19 cellular contexts compared by ENCODE assay signal in the genomic region with DNA sequence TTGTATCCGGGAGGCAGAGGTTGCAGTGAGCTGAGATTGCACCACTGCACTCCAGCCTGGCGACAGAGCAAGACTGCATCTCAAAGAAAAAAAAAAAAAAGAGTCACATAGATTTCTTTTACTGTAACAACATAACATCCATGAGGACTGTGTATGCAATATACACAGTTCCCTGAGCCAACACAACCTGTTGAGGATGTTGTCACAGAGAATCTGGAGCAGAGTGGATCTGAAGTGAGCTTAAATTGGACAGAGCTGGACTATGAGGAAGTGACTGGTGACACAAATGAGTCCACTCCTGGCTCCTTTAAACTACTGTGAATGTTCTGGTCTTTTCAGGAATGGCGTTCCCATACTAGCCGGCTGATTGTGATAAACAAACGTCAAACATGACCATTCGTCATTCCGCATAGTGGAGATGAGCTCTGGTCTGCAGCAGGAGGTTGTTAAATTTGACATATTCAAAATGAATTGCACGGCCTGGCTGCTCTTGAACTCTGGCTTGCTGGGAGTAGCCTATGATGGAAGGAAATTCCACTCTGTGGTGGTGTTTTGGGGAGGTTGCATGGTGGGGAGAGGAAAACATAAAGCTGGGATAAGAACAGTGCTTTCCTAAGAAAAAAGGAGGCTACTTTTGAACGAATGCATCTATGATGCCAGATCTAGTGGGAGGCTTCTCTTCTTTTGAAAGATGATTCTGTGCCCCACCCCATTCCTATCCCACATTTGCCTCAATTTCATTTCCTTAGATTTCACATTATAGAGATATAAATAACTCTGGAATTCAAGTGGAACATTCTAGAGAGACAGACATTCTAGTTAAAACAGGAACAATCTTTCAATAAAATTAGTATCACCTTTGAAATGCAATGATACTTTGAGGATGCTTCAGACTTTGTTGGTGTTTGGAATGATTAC.
DNase-seq lines count a peak whose midpoint lies in the region; ATAC-seq lines count a peak whose summit lies in the region.
"Had no signal": no experiment of that assay in that cellular context is flagged by ENCODE, and none has a peak within 500 bp of the region (broad histone marks: within the 10 kb centered on the region; RNA-seq: fewer than 3 reads in every experiment).

No MANE protein-coding gene starts in this region.

- H3K27me3 Mint-ChIP-seq in T-helper 17 cell, result peaks cover 74% of the 10 kb centered on the region

- peaks cover 5% of the 10 kb centered on the region for H3K36me3 Mint-ChIP-seq in T-helper 17 cell (ENCODE audit: low read depth)
- H3K36me3 Mint-ChIP-seq: activated naive CD4-positive, alpha-beta T cell treated with anti-CD3 and anti-CD28 coated beads, Interleukin-2, amount 50 U/mL, for 24 hours; natural killer cell had no signal

- H3K27me3 ChIP-seq in rectal smooth muscle tissue (ENCODE audit: control insufficient read depth, insufficient read depth, low read length), result no peaks in the 10 kb centered on the region

- H3K36me3 ChIP-seq in rectal smooth muscle tissue (ENCODE audit: control insufficient read depth, insufficient read depth, low read length), result no peaks in the 10 kb centered on the region

- H3K4me3 Mint-ChIP-seq in T-helper 17 cell, result no peak overlapping the region
- H3K4me3 Mint-ChIP-seq: activated naive CD4-positive, alpha-beta T cell treated with anti-CD3 and anti-CD28 coated beads, Interleukin-2, amount 50 U/mL, for 24 hours; natural killer cell had no signal

- no peak overlapping the region for H3K4me3 ChIP-seq in rectal smooth muscle tissue (ENCODE audit: low read length)
- H3K4me3 ChIP-seq: skin epidermis had no signal

- H3K9ac ChIP-seq in rectal smooth muscle tissue (ENCODE audit: low read length), result no peak overlapping the region

- no peak for ATAC-seq in T-helper 17 cell
- ATAC-seq in HG02623 (IDR thresholded peaks at IDR 0.05; ENCODE audit: unreplicated experiment), result no peak
- no peak for ATAC-seq in HG03196 (IDR thresholded peaks at IDR 0.05; ENCODE audit: unreplicated experiment)
- ATAC-seq: natural killer cell; stimulated activated naive CD8-positive, alpha-beta T cell treated with anti-CD3 and anti-CD28 coated beads, Interleukin-15, Interleukin-2, amounts not matched to agents 100 U/mL and 50 U/mL, for 24 hours had no signal

- peaks cover 14% of the 10 kb centered on the region for H3K4me1 ChIP-seq in rectal smooth muscle tissue (ENCODE audit: control insufficient read depth, insufficient read depth, low read length)

- no peak overlapping the region for H3K27ac Mint-ChIP-seq in T-helper 17 cell
- H3K27ac Mint-ChIP-seq: activated naive CD4-positive, alpha-beta T cell treated with anti-CD3 and anti-CD28 coated beads, Interleukin-2, amount 50 U/mL, for 24 hours; natural killer cell had no signal

- no peaks in the 10 kb centered on the region for H3K9me3 ChIP-seq in T-helper 17 cell (ENCODE audit: control insufficient read depth, low read length, poor library complexity, severe bottlenecking)

- DNase-seq in GM04504 (ENCODE audit: low read depth) (peak; percentile 62), SW480 (ENCODE audit: low spot score) (peak; percentile 6), islet precursor cell (peak; percentile 65), activated gamma-delta T cell treated with Interleukin-2 at 50 U/mL for 16 hours (no peak), T-helper 17 cell (no peak)
- DNase-seq: activated CD4-positive, alpha-beta T cell treated with anti-CD3 and anti-CD28 coated beads for 1 hour; central memory CD4-positive, alpha-beta T cell; glutamatergic neuron; GOT3; KBM-7; natural killer cell; NCI-H1105 treated with DMSO at 0.1 percent for 48 hours; NCI-H524; stimulated activated naive CD8-positive, alpha-beta T cell treated with anti-CD3 and anti-CD28 coated beads, Interleukin-15, Interleukin-2, amounts not matched to agents 100 U/mL and 50 U/mL, for 24 hours had no signal

- H3K27ac ChIP-seq in rectal smooth muscle tissue (ENCODE audit: low read depth, low read length), result peak overlapping the region; percentile 59
- H3K27ac ChIP-seq: skin epidermis had no signal

- H3K4me1 Mint-ChIP-seq in T-helper 17 cell, result peaks cover 2% of the 10 kb centered on the region

Comparison
In these comparisons a context has a peak if more than half of its experiments do, and no peak if none do; other contexts are left out.
1. DNase-seq: peak in GM04504 (single experiment), SW480 (single experiment) and islet precursor cell (single experiment); none in activated gamma-delta T cell treated with Interleukin-2 at 50 U/mL for 16 hours (single experiment) and T-helper 17 cell (0 of 3).